In genomic region chr4:182643801-182644311, GRCh38 we compare ENCODE assay signal across 10 cellular contexts.
DNase-seq lines count a peak whose midpoint lies in the region; ATAC-seq and TF ChIP-seq lines count a peak whose summit lies in the region.
"Had no signal": no experiment of that assay in that cellular context is flagged by ENCODE, and none has a peak within 500 bp of the region (broad histone marks: within the 10 kb centered on the region; RNA-seq: fewer than 3 reads in every experiment).

No MANE protein-coding gene starts in this region.

- no peaks in the 10 kb centered on the region for H3K27me3 Mint-ChIP-seq in activated CD8-positive, alpha-beta memory T cell treated with anti-CD3 and anti-CD28 coated beads, Interleukin-2, amount 10 ng/mL, durations not matched to agents 7 days and 5 days
- no peaks in the 10 kb centered on the region for H3K27me3 Mint-ChIP-seq in stimulated activated memory B cell treated with anti-CD40 and anti-IgM and Interleukin-4, amounts not matched to agents 10 μg/mL and 1 μg/mL and 100 μg/mL, for 72 hours

- peak overlapping the region in 2 of 12 donors; percentile 7 to 58 for H3K27ac ChIP-seq in heart left ventricle
- H3K27ac ChIP-seq: A549 had no signal

- peak; percentile 96 to 100 (median 98) for ATAC-seq in heart left ventricle
- ATAC-seq in activated CD8-positive, alpha-beta memory T cell treated with anti-CD3 and anti-CD28 coated beads, Interleukin-2, amount 10 ng/mL, durations not matched to agents 7 days and 5 days: no peak
- ATAC-seq in stimulated activated memory B cell treated with anti-CD40 and anti-IgM and Interleukin-4, amounts not matched to agents 10 μg/mL and 1 μg/mL and 100 μg/mL, for 72 hours: no peak
- no peak for ATAC-seq in mucosa of descending colon
- ATAC-seq: A549 had no signal

- H3K36me3 ChIP-seq in heart left ventricle: no peaks in the 10 kb centered on the region
- no peaks in the 10 kb centered on the region for H3K36me3 ChIP-seq in mucosa of descending colon (ENCODE audit: low read depth)
- H3K36me3 ChIP-seq: HAP-1 had no signal

- H3K4me3 Mint-ChIP-seq in activated CD8-positive, alpha-beta memory T cell treated with anti-CD3 and anti-CD28 coated beads, Interleukin-2, amount 10 ng/mL, durations not matched to agents 7 days and 5 days: no peak overlapping the region
- no peak overlapping the region for H3K4me3 Mint-ChIP-seq in stimulated activated memory B cell treated with anti-CD40 and anti-IgM and Interleukin-4, amounts not matched to agents 10 μg/mL and 1 μg/mL and 100 μg/mL, for 72 hours

- TF ChIP-seq POLR2A in heart left ventricle (IDR thresholded peaks at IDR 0.05): no peak

- H3K27me3 ChIP-seq in heart left ventricle: no peaks in the 10 kb centered on the region

- 16 to 25% (median 23%) methylated on average over 3 of the region's 3 CpGs for WGBS in heart left ventricle, 4 donors

- no peak overlapping the region for H3K4me3 ChIP-seq in heart left ventricle
- no peak overlapping the region for H3K4me3 ChIP-seq in mucosa of descending colon
- H3K4me3 ChIP-seq: A549, HAP-1 had no signal

- H3K9me3 ChIP-seq in heart left ventricle (peaks cover 0 to 23% (median 4%) of the 10 kb centered on the region in 12 donors), mucosa of descending colon (no peaks in the 10 kb centered on the region)
- H3K9me3 ChIP-seq: A549, HAP-1 had no signal

- H3K9me3 Mint-ChIP-seq in activated CD8-positive, alpha-beta memory T cell treated with anti-CD3 and anti-CD28 coated beads, Interleukin-2, amount 10 ng/mL, durations not matched to agents 7 days and 5 days (ENCODE audit: low read depth): no peaks in the 10 kb centered on the region
- H3K9me3 Mint-ChIP-seq in stimulated activated memory B cell treated with anti-CD40 and anti-IgM and Interleukin-4, amounts not matched to agents 10 μg/mL and 1 μg/mL and 100 μg/mL, for 72 hours: peaks cover 6% of the 10 kb centered on the region

- CTCF ChIA-PET in activated CD8-positive, alpha-beta memory T cell treated with anti-CD3 and anti-CD28 coated beads, Interleukin-2, amount 10 ng/mL, durations not matched to agents 7 days and 5 days (lab: Charles Lee): no interaction called here

- H3K4me1 ChIP-seq in heart left ventricle (peaks cover 0 to 12% (median 0%) of the 10 kb centered on the region in 12 donors), mucosa of descending colon (ENCODE audit: low read depth) (no peaks in the 10 kb centered on the region)
- H3K4me1 ChIP-seq: A549, HAP-1 had no signal

- no peak for TF ChIP-seq CTCF in heart left ventricle (IDR thresholded peaks at IDR 0.05)
- TF ChIP-seq CTCF in mucosa of descending colon (IDR thresholded peaks at IDR 0.05): no peak

- H3K36me3 Mint-ChIP-seq in activated CD8-positive, alpha-beta memory T cell treated with anti-CD3 and anti-CD28 coated beads, Interleukin-2, amount 10 ng/mL, durations not matched to agents 7 days and 5 days: no peaks in the 10 kb centered on the region
- H3K36me3 Mint-ChIP-seq in stimulated activated memory B cell treated with anti-CD40 and anti-IgM and Interleukin-4, amounts not matched to agents 10 μg/mL and 1 μg/mL and 100 μg/mL, for 72 hours: no peaks in the 10 kb centered on the region

- DNase-seq in NCI-H2107 treated with DMSO at 0.1 percent for 48 hours (lab: John Stamatoyannopoulos, UW; ENCODE audit: unreplicated experiment) (peak; percentile 6), NCI-H2107 (lab: John Stamatoyannopoulos, UW) (no peak), amniotic epithelial cell (ENCODE audit: low read depth) (peak; percentile 93), heart left ventricle (peak in 4 of 5 donors; percentile 57 to 79 (median 62)), stromal cell of bone marrow (ENCODE audit: low read depth) (peak; percentile 17), mucosa of descending colon (no peak)
- DNase-seq in activated CD8-positive, alpha-beta memory T cell treated with anti-CD3 and anti-CD28 coated beads, Interleukin-2, amount 10 ng/mL, durations not matched to agents 7 days and 5 days: no peak

- intact Hi-C loops in heart left ventricle (cut with DNase I) (loop anchor here in 2 of 10 donors (5.0 to 10.0 kb wide), 2 partner anchors 103 to 139 kb away; no protein-coding TSS in a partner anchor), mucosa of descending colon (cut with DNase I, micrococcal nuclease) (no loop called here)

- H3K27ac Mint-ChIP-seq in activated CD8-positive, alpha-beta memory T cell treated with anti-CD3 and anti-CD28 coated beads, Interleukin-2, amount 10 ng/mL, durations not matched to agents 7 days and 5 days: no peak overlapping the region
- no peak overlapping the region for H3K27ac Mint-ChIP-seq in stimulated activated memory B cell treated with anti-CD40 and anti-IgM and Interleukin-4, amounts not matched to agents 10 μg/mL and 1 μg/mL and 100 μg/mL, for 72 hours

- H3K4me1 Mint-ChIP-seq in activated CD8-positive, alpha-beta memory T cell treated with anti-CD3 and anti-CD28 coated beads, Interleukin-2, amount 10 ng/mL, durations not matched to agents 7 days and 5 days: no peaks in the 10 kb centered on the region
- no peaks in the 10 kb centered on the region for H3K4me1 Mint-ChIP-seq in stimulated activated memory B cell treated with anti-CD40 and anti-IgM and Interleukin-4, amounts not matched to agents 10 μg/mL and 1 μg/mL and 100 μg/mL, for 72 hours

Comparison
In these comparisons a context has a peak if more than half of its experiments do, and no peak if none do; other contexts are left out.
1. DNase-seq: peak in NCI-H2107 treated with DMSO at 0.1 percent for 48 hours (single experiment), amniotic epithelial cell (single experiment), heart left ventricle (4 of 5) and stromal cell of bone marrow (single experiment); none in NCI-H2107 (single experiment), activated CD8-positive, alpha-beta memory T cell treated with anti-CD3 and anti-CD28 coated beads, Interleukin-2, amount 10 ng/mL, durations not matched to agents 7 days and 5 days (single experiment) and mucosa of descending colon (0 of 3).
2. ATAC-seq: peak in heart left ventricle (4 of 4); none in activated CD8-positive, alpha-beta memory T cell treated with anti-CD3 and anti-CD28 coated beads, Interleukin-2, amount 10 ng/mL, durations not matched to agents 7 days and 5 days (single experiment), stimulated activated memory B cell treated with anti-CD40 and anti-IgM and Interleukin-4, amounts not matched to agents 10 μg/mL and 1 μg/mL and 100 μg/mL, for 72 hours (single experiment) and mucosa of descending colon (single experiment).